In genomic region chr9:121074370-121075250, GRCh38 we compare ENCODE assay signal across 8 cellular contexts. TPM values are rescaled to one million over a fixed set of nuclear protein-coding genes. Genes with fewer than 3 reads are reported as not detected.
DNase-seq lines count a peak whose midpoint lies in the region; ATAC-seq and TF ChIP-seq lines count a peak whose summit lies in the region.

TSS of gene CNTRL (plus strand) at chr9:121074955. CDS start at chr9:121088327, 13,372 bp downstream.

- H3K36me3 ChIP-seq in colonic mucosa = no peaks in the 10 kb centered on the region

- H3K27me3 Mint-ChIP-seq in activated CD4-positive, alpha-beta T cell treated with anti-CD3 and anti-CD28 coated beads, Interleukin-2, amount 10 ng/mL, durations not matched to agents 7 days and 5 days = no peaks in the 10 kb centered on the region

- peak within 1 kb of the TSS; percentile 99 for H3K4me3 Mint-ChIP-seq in activated CD4-positive, alpha-beta T cell treated with anti-CD3 and anti-CD28 coated beads, Interleukin-2, amount 10 ng/mL, durations not matched to agents 7 days and 5 days

- ATAC-seq in GM19395 (IDR thresholded peaks at IDR 0.05; ENCODE audit: unreplicated experiment) = peak; percentile 69
- peak; percentile 38 for ATAC-seq in HG03558 (IDR thresholded peaks at IDR 0.05; ENCODE audit: extremely low read depth, unreplicated experiment)
- ATAC-seq in left lobe of liver = peak; percentile 89

- peak within 1 kb of the TSS; percentile 87 for H3K27ac Mint-ChIP-seq in activated CD4-positive, alpha-beta T cell treated with anti-CD3 and anti-CD28 coated beads, Interleukin-2, amount 10 ng/mL, durations not matched to agents 7 days and 5 days

- H3K9ac ChIP-seq in colonic mucosa (ENCODE audit: low read depth in 2 of 2, low read length in 2 of 2) = peak within 1 kb of the TSS; percentile 82 to 86

- H3K9me3 Mint-ChIP-seq in activated CD4-positive, alpha-beta T cell treated with anti-CD3 and anti-CD28 coated beads, Interleukin-2, amount 10 ng/mL, durations not matched to agents 7 days and 5 days = peaks cover 3% of the 10 kb centered on the region

- CTCF ChIA-PET in activated CD4-positive, alpha-beta T cell treated with anti-CD3 and anti-CD28 coated beads, Interleukin-2, amount 10 ng/mL, durations not matched to agents 7 days and 5 days (lab: Charles Lee) = interaction anchor here (0.5 to 1.9 kb wide), 3 partner anchors 10 to 1757 kb away, joined by 4 to 7 read pairs (median 4); no protein-coding TSS in a partner anchor

- no peak for TF ChIP-seq CTCF in colonic mucosa (IDR thresholded peaks at IDR 0.05)

- intact Hi-C loops in colonic mucosa (cut with DNase I) = no loop called here

- peaks cover 56% of the 10 kb centered on the region for H3K4me1 Mint-ChIP-seq in activated CD4-positive, alpha-beta T cell treated with anti-CD3 and anti-CD28 coated beads, Interleukin-2, amount 10 ng/mL, durations not matched to agents 7 days and 5 days

- no peaks in the 10 kb centered on the region for H3K4me1 ChIP-seq in colonic mucosa

- peak within 1 kb of the TSS; percentile 64 for H3K27ac ChIP-seq in colonic mucosa

- no peaks in the 10 kb centered on the region for H3K9me3 ChIP-seq in colonic mucosa

- POLR2A ChIA-PET in activated CD4-positive, alpha-beta T cell treated with anti-CD3 and anti-CD28 coated beads, Interleukin-2, amount 10 ng/mL, durations not matched to agents 7 days and 5 days (lab: Charles Lee) = no interaction called here

- peak within 1 kb of the TSS; percentile 60 for H3K4me3 ChIP-seq in colonic mucosa

- DNase-seq in C1 segment of cervical spinal cord (lab: John Stamatoyannopoulos, UW) (peak; percentile 36 to 93 (median 83)), NCI-H748 (lab: John Stamatoyannopoulos, UW; ENCODE audit: unreplicated experiment) (peak; percentile 96), colonic mucosa (peak; percentile 89), left lobe of liver (ENCODE audit: low spot score) (peak; percentile 91)
- peak; percentile 94 for DNase-seq in activated CD4-positive, alpha-beta T cell treated with anti-CD3 and anti-CD28 coated beads, Interleukin-2, amount 10 ng/mL, durations not matched to agents 7 days and 5 days
- peak; percentile 92 to 95 for DNase-seq in stimulated activated CD4-positive, alpha-beta T cell treated with anti-CD3 and anti-CD28 coated beads, Interleukin-2, amount 100 ng/mL, for 24 hours

- peaks cover 2% of the 10 kb centered on the region for H3K36me3 Mint-ChIP-seq in activated CD4-positive, alpha-beta T cell treated with anti-CD3 and anti-CD28 coated beads, Interleukin-2, amount 10 ng/mL, durations not matched to agents 7 days and 5 days (ENCODE audit: low read depth)

- no peaks in the 10 kb centered on the region for H3K27me3 ChIP-seq in colonic mucosa

RNA-seq across cellular contexts. Expression of gene CNTRL, which starts in this region (rescaled TPM):
- 10 to 100 TPM; 90.7 to 91.5 TPM for total RNA-seq in activated CD4-positive, alpha-beta T cell treated with anti-CD3 and anti-CD28 coated beads, Interleukin-2, amount 10 ng/mL, durations not matched to agents 7 days and 5 days
- 10 to 100 TPM in 1 of 2 donors, 1 to 10 TPM in 1; 6.1 to 11.3 TPM for total RNA-seq in colonic mucosa
- total RNA-seq in left lobe of liver = 3.6 TPM

Comparison
In these comparisons a context has a peak if more than half of its experiments do, and no peak if none do; other contexts are left out.
1. Peak in every context shown above with its lines: DNase-seq, ATAC-seq, H3K4me3 ChIP-seq and H3K27ac ChIP-seq.
2. RNA of gene CNTRL (total RNA-seq): 90.7 to 91.5 TPM in activated CD4-positive, alpha-beta T cell treated with anti-CD3 and anti-CD28 coated beads, Interleukin-2, amount 10 ng/mL, durations not matched to agents 7 days and 5 days; 6.1 to 11.3 TPM in colonic mucosa and 3.6 TPM in left lobe of liver (single experiment); every median in the first group is over 4 times any median in the second.
3. ATAC-seq: peak in every context shown above with its lines; median percentile 89 in left lobe of liver; 69 in GM19395; 38 in HG03558.